9 cellular contexts compared by ENCODE assay signal in genomic region chr2:228318218-228318617, GRCh38.
A peak's percentile ranks its signal among the peaks of the same experiment; 100 is the strongest.
DNase-seq lines count a peak whose midpoint lies in the region; ATAC-seq, FAIRE-seq and TF ChIP-seq lines count a peak whose summit lies in the region.
"Had no signal": no experiment of that assay in that cellular context is flagged by ENCODE, and none has a peak within 500 bp of the region (broad histone marks: within the 10 kb centered on the region; RNA-seq: fewer than 3 reads in every experiment).

No MANE protein-coding gene starts in this region.

- no peak overlapping the region for H3K27ac ChIP-seq in parathyroid adenoma

- H3K4me3 ChIP-seq in bronchial epithelial cell (ENCODE audit: low read depth, low read length) = no peak overlapping the region
- H3K4me3 ChIP-seq in parathyroid adenoma (ENCODE audit: low read depth, low read length) = no peak overlapping the region

- H3K9ac ChIP-seq in parathyroid adenoma = no peak overlapping the region

- no peak for ATAC-seq in GM19023 (IDR thresholded peaks at IDR 0.05; ENCODE audit: unreplicated experiment)

- H2AFZ ChIP-seq in parathyroid adenoma = peak overlapping the region; percentile 35

- H3K36me3 ChIP-seq in bronchial epithelial cell (ENCODE audit: control insufficient read depth, insufficient read depth, low read length) (no peaks in the 10 kb centered on the region), parathyroid adenoma (ENCODE audit: control insufficient read depth, insufficient read depth, low read length) (no peaks in the 10 kb centered on the region)

- no peak overlapping the region for H3K4me2 ChIP-seq in parathyroid adenoma (ENCODE audit: low read length)

- H3K27me3 ChIP-seq in bronchial epithelial cell (ENCODE audit: control insufficient read depth, insufficient read depth, low read length) (no peaks in the 10 kb centered on the region), parathyroid adenoma (ENCODE audit: control insufficient read depth, insufficient read depth, low read length) (no peaks in the 10 kb centered on the region)

- no peak for FAIRE-seq in bronchial epithelial cell (lab: Jason Lieb, UNC)
- FAIRE-seq: A204.1 had no signal

- H3K9me3 ChIP-seq in parathyroid adenoma (ENCODE audit: control insufficient read depth, low read length) = no peaks in the 10 kb centered on the region

- DNase-seq in NCI-H1417 (lab: John Stamatoyannopoulos, UW) (peak in 2 of 3 experiments; percentile 28 to 57), NCI-H1417 treated with DMSO at 0.1 percent for 48 hours (lab: John Stamatoyannopoulos, UW) (no peak), NCI-H1092 treated with DMSO at 0.1 percent for 48 hours (lab: John Stamatoyannopoulos, UW) (peak; percentile 12), bronchial epithelial cell (ENCODE audit: low read depth) (peak; percentile 14), epidermal melanocyte (ENCODE audit: insufficient read length, low spot score) (no peak)
- DNase-seq in effector CD4-positive, alpha-beta T cell = no peak

- H3K79me2 ChIP-seq in parathyroid adenoma = no peaks in the 10 kb centered on the region

- TF ChIP-seq CTCF in bronchial epithelial cell (IDR thresholded peaks at IDR 0.05; ENCODE audit: insufficient read depth, low read length, severe bottlenecking) = no peak
- TF ChIP-seq CTCF in parathyroid adenoma (IDR thresholded peaks at IDR 0.05) = peak; percentile 33

- no peaks in the 10 kb centered on the region for H3K4me1 ChIP-seq in parathyroid adenoma

Comparison
In these comparisons a context has a peak if more than half of its experiments do, and no peak if none do; other contexts are left out.
1. DNase-seq: peak in NCI-H1417 (2 of 3), NCI-H1092 treated with DMSO at 0.1 percent for 48 hours (single experiment) and bronchial epithelial cell (single experiment); none in NCI-H1417 treated with DMSO at 0.1 percent for 48 hours (single experiment), effector CD4-positive, alpha-beta T cell (single experiment) and epidermal melanocyte (single experiment).